Comparison of ENCODE assay signal across 27 cellular contexts in genomic region chr3:13134879-13135206, GRCh38.
DNase-seq lines count a peak whose midpoint lies in the region; ATAC-seq and TF ChIP-seq lines count a peak whose summit lies in the region.
"Had no signal": no experiment of that assay in that cellular context is flagged by ENCODE, and none has a peak within 500 bp of the region (broad histone marks: within the 10 kb centered on the region; RNA-seq: fewer than 3 reads in every experiment).

No MANE protein-coding gene starts in this region.

- POLR2A ChIA-PET in HEK293 (lab: Yijun Ruan, JAX), result no interaction called here
- POLR2A ChIA-PET in MCF 10A (lab: Yijun Ruan, JAX), result no interaction called here

- TF ChIP-seq EP300 in sigmoid colon (IDR thresholded peaks at IDR 0.05), result no peak

- H3K27ac ChIP-seq in HEK293 (ENCODE audit: extremely low read depth, low read depth, low read length) (no peak overlapping the region), sigmoid colon (no peak overlapping the region)
- H3K27ac ChIP-seq: A549, SJCRH30 had no signal

- H3K4me3 ChIP-seq in HEK293 (ENCODE audit: low read depth, low read length) (no peak overlapping the region), sigmoid colon (no peak overlapping the region)
- H3K4me3 ChIP-seq: A549, GM12878, SJCRH30 had no signal

- BruUV-seq in MCF 10A (replicated peaks; lab: Mats Ljungman, UMichigan), result no TSS peak

- TF ChIP-seq POLR2A in sigmoid colon (IDR thresholded peaks at IDR 0.05) (no peak), GM18505 (IDR thresholded peaks at IDR 0.05; ENCODE audit: borderline replicate concordance, extremely low read depth, insufficient read depth, insufficient read length) (no peak)

- H3K27me3 ChIP-seq in sigmoid colon, result peaks cover 0 to 6% (median 0%) of the 10 kb centered on the region in 3 donors

- H3K27ac Mint-ChIP-seq in CD14-positive monocyte (no peak overlapping the region), MCF 10A (ENCODE audit: low read depth, unreplicated experiment) (no peak overlapping the region)
- H3K27ac Mint-ChIP-seq: CD8-positive, alpha-beta T cell had no signal

- TF ChIP-seq CTCF in CD14-positive monocyte (IDR thresholded peaks at IDR 0.05), result no peak
- TF ChIP-seq CTCF in HEK293 (tag by site-specific recombination; IDR thresholded peaks at IDR 0.05), result no peak
- TF ChIP-seq CTCF in sigmoid colon (IDR thresholded peaks at IDR 0.05), result no peak
- TF ChIP-seq CTCF in MCF 10A (IDR thresholded peaks at IDR 0.05; ENCODE audit: unreplicated experiment), result no peak

- 89 to 92% methylated on average over 8 of the region's 8 CpGs for WGBS in sigmoid colon, 2 donors

- H3K36me3 ChIP-seq in HEK293 (ENCODE audit: control insufficient read depth in 2 of 2, insufficient read depth in 1 of 2, low read length in 2 of 2) (no peaks in the 10 kb centered on the region), sigmoid colon (no peaks in the 10 kb centered on the region)
- H3K36me3 ChIP-seq: SJCRH30 had no signal

- H3K27me3 Mint-ChIP-seq in CD14-positive monocyte (ENCODE audit: low read depth in 3 of 3), result peaks cover 3 to 24% (median 8%) of the 10 kb centered on the region in 3 donors
- H3K27me3 Mint-ChIP-seq in MCF 10A (ENCODE audit: insufficient read depth, unreplicated experiment), result peaks cover 83% of the 10 kb centered on the region

- ATAC-seq in HG02763 (IDR thresholded peaks at IDR 0.05; ENCODE audit: unreplicated experiment), result no peak
- ATAC-seq in GM18505 (IDR thresholded peaks at IDR 0.05; ENCODE audit: unreplicated experiment), result no peak
- ATAC-seq: CD8-positive, alpha-beta T cell; GM12878; PC-3; SK-N-SH treated with all-trans-retinoic acid at 6 μM for 48 hours had no signal

- H3K9me3 Mint-ChIP-seq in CD14-positive monocyte (peaks cover 0 to 2% (median 0%) of the 10 kb centered on the region in 7 donors), MCF 10A (ENCODE audit: unreplicated experiment) (no peaks in the 10 kb centered on the region)
- H3K9me3 Mint-ChIP-seq: CD8-positive, alpha-beta T cell had no signal

- H3K9me3 ChIP-seq in HEK293 (ENCODE audit: control insufficient read depth, insufficient read depth, low read depth, low read length) (no peaks in the 10 kb centered on the region), sigmoid colon (no peaks in the 10 kb centered on the region)
- H3K9me3 ChIP-seq: A549, Caco-2, SJCRH30 had no signal

- H3K4me1 Mint-ChIP-seq in CD14-positive monocyte (no peaks in the 10 kb centered on the region), MCF 10A (ENCODE audit: insufficient read depth, unreplicated experiment) (no peaks in the 10 kb centered on the region)

- intact Hi-C loops in CD14-positive monocyte (cut with micrococcal nuclease), result no loop called here
- intact Hi-C loops in sigmoid colon (cut with DNase I), result no loop called here
- intact Hi-C loops in MCF 10A (cut with micrococcal nuclease), result no loop called here

- H3K4me3 Mint-ChIP-seq in CD14-positive monocyte, result no peak overlapping the region
- H3K4me3 Mint-ChIP-seq in MCF 10A (ENCODE audit: unreplicated experiment), result no peak overlapping the region
- H3K4me3 Mint-ChIP-seq: CD8-positive, alpha-beta T cell had no signal

- CTCF ChIA-PET in HEK293 (lab: Yijun Ruan, JAX) (no interaction called here), MCF 10A (lab: Yijun Ruan, JAX) (no interaction called here)

- H3K36me3 Mint-ChIP-seq in CD14-positive monocyte (no peaks in the 10 kb centered on the region), MCF 10A (ENCODE audit: insufficient read depth, unreplicated experiment) (peaks cover under 1% of the 10 kb centered on the region)
- H3K36me3 Mint-ChIP-seq: CD8-positive, alpha-beta T cell had no signal

- DNase-seq in CD14-positive monocyte (ENCODE audit: low spot score) (peak; percentile 12), islet precursor cell (peak; percentile 46), sigmoid colon (peak; percentile 40), MCF 10A (ENCODE audit: unreplicated experiment) (no peak)
- DNase-seq: AML-193; C1 segment of cervical spinal cord; CD8-positive, alpha-beta T cell; DMS 273 treated with DMSO at 0.1 percent for 48 hours; DMS79; EL; GDM1; IMR-90; KG1; MM.1S; NCI-H2029; NCI-H446; NCI-H524 treated with DMSO at 0.1 percent for 48 hours; NCI-H774; PC-3; SJCRH30 had no signal

- H3K4me1 ChIP-seq in HEK293 (ENCODE audit: control insufficient read depth, insufficient read depth, low read length), result no peaks in the 10 kb centered on the region
- no peaks in the 10 kb centered on the region for H3K4me1 ChIP-seq in sigmoid colon
- H3K4me1 ChIP-seq: A549, Caco-2, SJCRH30 had no signal

TF ChIP-seq in HEK293, 187 proteins besides CTCF, POLR2A, EP300 and RAD21:
- TF ChIP-seq PRDM1 (tag by site-specific recombination; IDR thresholded peaks at IDR 0.05), result no peak
- TF ChIP-seq, protein P1, sequence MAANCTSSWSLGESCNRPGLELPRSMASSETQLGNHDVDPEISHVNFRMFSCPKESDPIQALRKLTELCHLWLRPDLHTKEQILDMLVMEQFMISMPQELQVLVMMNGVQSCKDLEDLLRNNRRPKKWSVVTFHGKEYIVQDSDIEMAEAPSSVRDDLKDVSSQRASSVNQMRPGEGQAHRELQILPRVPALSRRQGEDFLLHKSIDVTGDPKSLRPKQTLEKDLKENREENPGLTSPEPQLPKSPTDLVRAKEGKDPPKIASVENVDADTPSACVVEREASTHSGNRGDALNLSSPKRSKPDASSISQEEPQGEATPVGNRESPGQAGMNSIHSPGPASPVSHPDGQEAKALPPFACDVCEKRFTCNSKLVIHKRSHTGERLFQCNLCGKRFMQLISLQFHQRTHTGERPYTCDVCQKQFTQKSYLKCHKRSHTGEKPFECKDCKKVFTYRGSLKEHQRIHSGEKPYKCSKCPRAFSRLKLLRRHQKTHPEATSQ (tag by site-specific recombination; IDR thresholded peaks at IDR 0.05), result no peak
- TF ChIP-seq ZNF266 (tag by site-specific recombination; IDR thresholded peaks at IDR 0.05; ENCODE audit: low read depth), result no peak
- TF ChIP-seq SALL2 (tag by site-specific recombination; IDR thresholded peaks at IDR 0.05; ENCODE audit: borderline replicate concordance), result no peak
- no peak for TF ChIP-seq ZSCAN23 (tag by site-specific recombination; IDR thresholded peaks at IDR 0.05)
- peak; percentile 53 for TF ChIP-seq GLIS1 (tag by site-specific recombination; IDR thresholded peaks at IDR 0.05)
- TF ChIP-seq KLF8 (tag by site-specific recombination; IDR thresholded peaks at IDR 0.05), result no peak
- TF ChIP-seq ZNF549 (tag by site-specific recombination; IDR thresholded peaks at IDR 0.05), result no peak
